Comparison of ENCODE assay signal across 8 cellular contexts in the genomic region with DNA sequence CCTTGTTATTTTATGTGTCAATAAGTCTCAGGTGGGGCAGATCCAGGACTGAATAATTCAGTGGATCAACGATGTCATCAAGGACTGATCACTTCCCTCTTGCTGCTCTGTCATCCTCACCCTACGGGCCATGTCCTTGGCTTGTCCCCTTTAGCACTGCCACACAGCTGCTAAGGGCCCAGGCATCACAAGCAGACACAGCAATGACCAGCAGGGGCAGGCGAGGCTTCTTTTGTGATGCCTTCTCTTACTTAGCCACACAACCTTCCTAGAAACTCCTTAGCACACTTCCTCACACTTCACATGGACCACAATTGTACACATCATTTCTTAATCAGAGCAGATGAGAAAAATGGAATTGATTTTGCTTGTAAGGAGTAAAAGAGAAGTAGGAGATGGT.
A peak's percentile ranks its signal among the peaks of the same experiment; 100 is the strongest.
DNase-seq lines count a peak whose midpoint lies in the region; ATAC-seq and TF ChIP-seq lines count a peak whose summit lies in the region.
"Had no signal": no experiment of that assay in that cellular context is flagged by ENCODE, and none has a peak within 500 bp of the region (broad histone marks: within the 10 kb centered on the region; RNA-seq: fewer than 3 reads in every experiment).

No MANE protein-coding gene starts in this region.

- CTCF ChIA-PET in GM10248 (lab: Yijun Ruan, JAX) = no interaction called here

- no peak overlapping the region for H3K4me3 ChIP-seq in adipocyte (ENCODE audit: low read length)

- POLR2A ChIA-PET in GM10248 (lab: Yijun Ruan, JAX) = no interaction called here

- H3K4me1 ChIP-seq in adipocyte (ENCODE audit: control insufficient read depth, insufficient read depth, low read length) = no peaks in the 10 kb centered on the region

- no peak overlapping the region for H3K27ac Mint-ChIP-seq in neural crest cell (ENCODE audit: unreplicated experiment)
- H3K27ac Mint-ChIP-seq: T-helper 1 cell treated with Interleukin-12 subunit alpha and Interleukin-12 subunit beta and Interleukin-4 antibody, amounts not matched to agents 30 μg/mL and 1 μg/mL, for 36 hours had no signal

- H3K36me3 Mint-ChIP-seq in neural crest cell (ENCODE audit: low read depth) = no peaks in the 10 kb centered on the region

- no peaks in the 10 kb centered on the region for H3K9me3 Mint-ChIP-seq in neural crest cell

- TF ChIP-seq CTCF in GM10248 (IDR thresholded peaks at IDR 0.05; ENCODE audit: control extremely low read depth, extremely low read depth, low read depth, missing control alignments) (peak; percentile 37), neural crest cell (conservative IDR thresholded peaks at IDR 0.05) (peak; percentile 65)

- H3K36me3 ChIP-seq in adipocyte (ENCODE audit: control insufficient read depth, insufficient read depth, low read length, severe bottlenecking) = no peaks in the 10 kb centered on the region

- H3K4me1 Mint-ChIP-seq in neural crest cell = no peaks in the 10 kb centered on the region

- no peaks in the 10 kb centered on the region for H3K27me3 Mint-ChIP-seq in neural crest cell (ENCODE audit: low read depth)

- ATAC-seq in HG03432 (IDR thresholded peaks at IDR 0.05; ENCODE audit: unreplicated experiment) (peak; percentile 75), HG03045 (IDR thresholded peaks at IDR 0.05; ENCODE audit: unreplicated experiment) (no peak), HG02759 (IDR thresholded peaks at IDR 0.05; ENCODE audit: unreplicated experiment) (no peak)

- no peak overlapping the region for H3K4me3 Mint-ChIP-seq in neural crest cell
- H3K4me3 Mint-ChIP-seq: T-helper 1 cell treated with Interleukin-12 subunit alpha and Interleukin-12 subunit beta and Interleukin-4 antibody, amounts not matched to agents 30 μg/mL and 1 μg/mL, for 36 hours had no signal

- DNase-seq in GM10248 (ENCODE audit: extremely low spot score) = no peak
- DNase-seq in adipocyte (ENCODE audit: low read depth) = peak; percentile 1
- DNase-seq in neural crest cell (ENCODE audit: low read depth, low spot score) = peak; percentile 32
- no peak for DNase-seq in glomerular visceral epithelial cell (ENCODE audit: extremely low spot score)

- no peak overlapping the region for H3K9ac ChIP-seq in adipocyte (ENCODE audit: low read length)

- H3K27me3 ChIP-seq in adipocyte (replicated peaks; ENCODE audit: control insufficient read depth, insufficient read depth, low read length) = no peaks in the 10 kb centered on the region

- H3K9me3 ChIP-seq in adipocyte (ENCODE audit: control insufficient read depth, low read length) = no peaks in the 10 kb centered on the region

Comparison
In these comparisons a context has a peak if more than half of its experiments do, and no peak if none do; other contexts are left out.
1. DNase-seq: peak in adipocyte (single experiment) and neural crest cell (single experiment); none in GM10248 (single experiment) and glomerular visceral epithelial cell (single experiment).